ENCODE assay signal across 12 cellular contexts in the genomic region with DNA sequence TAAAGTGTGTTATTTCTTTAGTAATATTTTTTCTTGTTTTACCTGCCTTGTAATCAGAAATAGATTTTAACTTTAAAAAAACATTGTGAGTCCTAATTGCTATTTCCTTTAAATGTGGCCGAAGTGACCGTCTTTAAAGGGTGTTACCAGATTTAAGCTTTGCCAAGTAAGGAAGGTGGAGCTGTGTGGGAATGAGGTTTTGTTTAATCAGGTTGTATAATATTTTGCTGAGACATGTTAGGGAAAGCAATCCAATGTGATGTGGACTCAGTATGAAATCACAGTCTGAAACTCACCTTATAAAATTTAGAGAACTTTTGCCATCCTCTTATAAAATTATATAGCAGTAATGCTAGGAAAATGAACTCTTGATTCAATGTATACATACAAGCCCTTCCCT.
"Had no signal": no experiment of that assay in that cellular context is flagged by ENCODE, and none has a peak within 500 bp of the region (broad histone marks: within the 10 kb centered on the region; RNA-seq: fewer than 3 reads in every experiment).

No MANE protein-coding gene starts in this region.

- DNase-seq: effector memory CD8-positive, alpha-beta T cell; erythroblast; heart left ventricle; hippocampal formation; left ventricle myocardium inferior; natural killer cell; right cardiac atrium; small intestine; stimulated activated CD4-positive, alpha-beta T cell treated with anti-CD3 and anti-CD28 coated beads, Interleukin-12 subunit alpha, Interleukin-12 subunit beta, amount 100 ng/mL, for 4 hours; stimulated activated naive CD4-positive, alpha-beta T cell treated with Interleukin-2 at 50 U/mL for 16 hours; uterus had no signal

- ATAC-seq: effector memory CD8-positive, alpha-beta T cell; heart left ventricle; natural killer cell had no signal

- H3K36me3 ChIP-seq: heart left ventricle, left ventricle myocardium inferior, thyroid gland, uterus had no signal

- H3K27me3 ChIP-seq: heart left ventricle, thyroid gland, uterus had no signal

- H3K9me3 ChIP-seq: heart left ventricle, left ventricle myocardium inferior, thyroid gland, uterus had no signal

- H3K27ac ChIP-seq: heart left ventricle, left ventricle myocardium inferior, thyroid gland, uterus had no signal

- H3K4me1 ChIP-seq: heart left ventricle, left ventricle myocardium inferior, uterus had no signal

- H3K4me3 ChIP-seq: heart left ventricle, left ventricle myocardium inferior, thyroid gland, uterus had no signal

- FAIRE-seq: small intestine had no signal
